9 cellular contexts compared by ENCODE assay signal in genomic region chr5:1101991-1102713, GRCh38. TPM values are rescaled to one million over a fixed set of nuclear protein-coding genes. Genes with fewer than 3 reads are reported as not detected.
DNase-seq lines count a peak whose midpoint lies in the region; ATAC-seq, FAIRE-seq and TF ChIP-seq lines count a peak whose summit lies in the region.
"Had no signal": no experiment of that assay in that cellular context is flagged by ENCODE, and none has a peak within 500 bp of the region (broad histone marks: within the 10 kb centered on the region; RNA-seq: fewer than 3 reads in every experiment).

No MANE protein-coding gene starts in this region.

- no peaks in the 10 kb centered on the region for H3K9me3 ChIP-seq in aorta (ENCODE audit: control insufficient read depth, low read length)

- FAIRE-seq in RCC 7860 (lab: Jason Lieb, UNC): no peak

- WGBS in aorta, 2 donors: 62 to 63% methylated on average over 22 of the region's 22 CpGs

- H3K27ac Mint-ChIP-seq in activated T-cell treated with anti-CD3 and anti-CD28 coated beads, Interleukin-2, amount 50 U/mL, for 24 hours: peak overlapping the region; percentile 44
- H3K27ac Mint-ChIP-seq in mesothelial cell of epicardium: peak overlapping the region; percentile 79

- peak overlapping the region; percentile 28 for H3K4me3 ChIP-seq in epithelial cell of proximal tubule (ENCODE audit: low read depth, low read length)
- no peak overlapping the region for H3K4me3 ChIP-seq in aorta (ENCODE audit: low read length in 2 of 2)

- TF ChIP-seq CTCF in epithelial cell of proximal tubule (conservative IDR thresholded peaks at IDR 0.05; ENCODE audit: low read depth, low read length) (no peak), mesothelial cell of epicardium (IDR thresholded peaks at IDR 0.05; ENCODE audit: unreplicated experiment) (no peak)

- ATAC-seq in aorta (ENCODE audit: low FRiP score) (peak; percentile 28), GM21723 (IDR thresholded peaks at IDR 0.05; ENCODE audit: unreplicated experiment) (no peak)

- H3K9me3 Mint-ChIP-seq in activated T-cell treated with anti-CD3 and anti-CD28 coated beads, Interleukin-2, amount 50 U/mL, for 24 hours: no peaks in the 10 kb centered on the region
- H3K9me3 Mint-ChIP-seq in mesothelial cell of epicardium: no peaks in the 10 kb centered on the region

- H3K27me3 ChIP-seq in aorta (ENCODE audit: control insufficient read depth in 1 of 2, insufficient read depth in 2 of 2, low read length in 1 of 2): no peaks in the 10 kb centered on the region

- no peaks in the 10 kb centered on the region for H3K36me3 ChIP-seq in aorta (ENCODE audit: control insufficient read depth in 1 of 2, insufficient read depth in 2 of 2, low read length in 1 of 2)

- intact Hi-C loops in aorta (cut with DNase I): no loop called here

- peaks cover 10% of the 10 kb centered on the region for H3K36me3 Mint-ChIP-seq in activated T-cell treated with anti-CD3 and anti-CD28 coated beads, Interleukin-2, amount 50 U/mL, for 24 hours (ENCODE audit: low read depth)
- H3K36me3 Mint-ChIP-seq in mesothelial cell of epicardium: no peaks in the 10 kb centered on the region

- DNase-seq in activated T-cell treated with anti-CD3 and anti-CD28 coated beads, Interleukin-2, amount 50 U/mL, for 24 hours: no peak
- DNase-seq in activated T-cell treated with anti-CD3 and anti-CD28 coated beads for 4 hours (no peak), epithelial cell of proximal tubule (ENCODE audit: low read depth) (no peak), mesothelial cell of epicardium (ENCODE audit: low spot score in 2 of 2, unreplicated experiment in 2 of 2) (no peak), aorta (no peak), RCC 7860 (ENCODE audit: low spot score) (no peak), NCI-H1694 treated with DMSO at 0.1 percent for 48 hours (lab: John Stamatoyannopoulos, UW) (no peak)
- DNase-seq: hippocampal formation had no signal

- peaks cover 84% of the 10 kb centered on the region for H3K4me1 Mint-ChIP-seq in activated T-cell treated with anti-CD3 and anti-CD28 coated beads, Interleukin-2, amount 50 U/mL, for 24 hours (ENCODE audit: low read depth)
- H3K4me1 Mint-ChIP-seq in mesothelial cell of epicardium: peaks cover 40% of the 10 kb centered on the region

- H3K4me1 ChIP-seq in aorta (ENCODE audit: control insufficient read depth in 1 of 2, insufficient read depth in 2 of 2, low read length in 2 of 2): no peaks in the 10 kb centered on the region

- H3K27ac ChIP-seq in aorta (ENCODE audit: low read depth in 1 of 2, low read length in 2 of 2): no peak overlapping the region

- no peak overlapping the region for H3K4me3 Mint-ChIP-seq in activated T-cell treated with anti-CD3 and anti-CD28 coated beads, Interleukin-2, amount 50 U/mL, for 24 hours
- peak overlapping the region; percentile 21 for H3K4me3 Mint-ChIP-seq in mesothelial cell of epicardium

- no peaks in the 10 kb centered on the region for H3K27me3 Mint-ChIP-seq in activated T-cell treated with anti-CD3 and anti-CD28 coated beads, Interleukin-2, amount 50 U/mL, for 24 hours
- H3K27me3 Mint-ChIP-seq in mesothelial cell of epicardium (ENCODE audit: low read depth): no peaks in the 10 kb centered on the region

RNA-seq across cellular contexts. Expression of gene SLC12A7, which starts 9.7 kb away (rescaled TPM):
- total RNA-seq in epithelial cell of proximal tubule (15.2 and 32.8 TPM in 2 replicates), mesothelial cell of epicardium (33.5 to 34.9 TPM (median 33.6 TPM) in 3 replicates), aorta (10 to 100 TPM; 26.6 to 54.4 TPM)
- 10 to 100 TPM in 1 of 2 donors, 1 to 10 TPM in 1; 4.5 to 12.1 TPM for polyA plus RNA-seq in aorta
